In genomic region chr17:5785867-5786509, GRCh38 we compare ENCODE assay signal across 10 cellular contexts.
DNase-seq lines count a peak whose midpoint lies in the region; ATAC-seq and TF ChIP-seq lines count a peak whose summit lies in the region.
"Had no signal": no experiment of that assay in that cellular context is flagged by ENCODE, and none has a peak within 500 bp of the region (broad histone marks: within the 10 kb centered on the region; RNA-seq: fewer than 3 reads in every experiment).

No MANE protein-coding gene starts in this region.

- H4K20me1 ChIP-seq in PC-9 (ENCODE audit: insufficient read depth): no peaks in the 10 kb centered on the region

- no peak for TF ChIP-seq POLR2A in gastroesophageal sphincter (IDR thresholded peaks at IDR 0.05)

- BruUV-seq in PC-9 (replicated peaks; lab: Mats Ljungman, UMichigan): no TSS peak

- H3K9me2 ChIP-seq in PC-9 (ENCODE audit: insufficient read depth): no peaks in the 10 kb centered on the region

- H3K4me2 ChIP-seq in PC-9: no peak overlapping the region

- WGBS in gastroesophageal sphincter (ENCODE audit: low coverage in 1 of 2), 2 donors: 55 to 62% methylated on average over 5 to 8 of the region's 11 CpGs

- H3K9me3 ChIP-seq in RWPE2 (ENCODE audit: severe bottlenecking): no peaks in the 10 kb centered on the region
- peaks cover 0 to 31% (median 0%) of the 10 kb centered on the region in 3 donors for H3K9me3 ChIP-seq in gastroesophageal sphincter
- no peaks in the 10 kb centered on the region for H3K9me3 ChIP-seq in PC-9 (ENCODE audit: insufficient read depth, low read depth)

- POLR2A ChIA-PET in PC-9 (lab: Charles Lee; ENCODE audit: unreplicated experiment): no interaction called here

- TF ChIP-seq CTCF in GM12872 (IDR thresholded peaks at IDR 0.05; ENCODE audit: insufficient read depth, low read depth, low read length) (peak; percentile 31; the same call in 1 of the 3 replicates), RWPE2 (IDR thresholded peaks at IDR 0.05; ENCODE audit: poor library complexity, severe bottlenecking) (no peak), gastroesophageal sphincter (IDR thresholded peaks at IDR 0.05) (no peak), PC-9 (conservative IDR thresholded peaks at IDR 0.05) (no peak)

- intact Hi-C loops in PC-9 (cut with micrococcal nuclease; ENCODE audit: unreplicated experiment): no loop called here

- peak overlapping the region; percentile 56 for H3K27ac ChIP-seq in RWPE2 (ENCODE audit: poor library complexity, severe bottlenecking)
- no peak overlapping the region for H3K27ac ChIP-seq in gastroesophageal sphincter
- H3K27ac ChIP-seq in PC-9: no peak overlapping the region
- H3K27ac ChIP-seq: left ventricle myocardium inferior had no signal

- no peaks in the 10 kb centered on the region for H3K79me2 ChIP-seq in PC-9 (ENCODE audit: low read depth)

- CTCF ChIA-PET in PC-9 (lab: Charles Lee): no interaction called here

- peak; percentile 71 for ATAC-seq in HG02588 (IDR thresholded peaks at IDR 0.05; ENCODE audit: unreplicated experiment)
- ATAC-seq in RWPE2 (ENCODE audit: low read depth): no peak; the same call in 2 of the 3 replicates
- no peak for ATAC-seq in gastroesophageal sphincter
- ATAC-seq in GM21381 (IDR thresholded peaks at IDR 0.05; ENCODE audit: unreplicated experiment): no peak

- H3K27me3 ChIP-seq in RWPE2 (ENCODE audit: insufficient read depth, poor library complexity, severe bottlenecking) (no peaks in the 10 kb centered on the region), gastroesophageal sphincter (peaks cover 55% of the 10 kb centered on the region), PC-9 (ENCODE audit: insufficient read depth, low read depth) (peaks cover 52% of the 10 kb centered on the region)

- DNase-seq in RWPE2 (ENCODE audit: low spot score): no peak
- peak; percentile 76 for DNase-seq in mesenteric fat pad (ENCODE audit: low spot score)
- no peak for DNase-seq in NOMO-1 (lab: John Stamatoyannopoulos, UW; ENCODE audit: unreplicated experiment in 2 of 2)
- no peak for DNase-seq in PC-9
- DNase-seq: left ventricle myocardium inferior, MV-4-11 had no signal

- H3F3A ChIP-seq in PC-9 (ENCODE audit: insufficient read depth, low read depth): no peaks in the 10 kb centered on the region

- H3K4me3 ChIP-seq in RWPE2 (ENCODE audit: severe bottlenecking): no peak overlapping the region
- H3K4me3 ChIP-seq in gastroesophageal sphincter: no peak overlapping the region
- H3K4me3 ChIP-seq in PC-9: no peak overlapping the region
- H3K4me3 ChIP-seq: left ventricle myocardium inferior had no signal

- H3K36me3 ChIP-seq in RWPE2 (ENCODE audit: low read depth) (no peaks in the 10 kb centered on the region), gastroesophageal sphincter (no peaks in the 10 kb centered on the region), PC-9 (ENCODE audit: low read depth) (no peaks in the 10 kb centered on the region)
- H3K36me3 ChIP-seq: left ventricle myocardium inferior had no signal

- no peak overlapping the region for H2AFZ ChIP-seq in PC-9

- H3K4me1 ChIP-seq in RWPE2 (ENCODE audit: insufficient read depth, poor library complexity, severe bottlenecking) (peaks cover 15% of the 10 kb centered on the region), gastroesophageal sphincter (no peaks in the 10 kb centered on the region), PC-9 (replicated peaks; ENCODE audit: insufficient read depth) (no peaks in the 10 kb centered on the region)
- H3K4me1 ChIP-seq: left ventricle myocardium inferior had no signal

- TF ChIP-seq EP300 in gastroesophageal sphincter (IDR thresholded peaks at IDR 0.05): no peak
